1 cellular context compared by ENCODE assay signal in the genomic region with DNA sequence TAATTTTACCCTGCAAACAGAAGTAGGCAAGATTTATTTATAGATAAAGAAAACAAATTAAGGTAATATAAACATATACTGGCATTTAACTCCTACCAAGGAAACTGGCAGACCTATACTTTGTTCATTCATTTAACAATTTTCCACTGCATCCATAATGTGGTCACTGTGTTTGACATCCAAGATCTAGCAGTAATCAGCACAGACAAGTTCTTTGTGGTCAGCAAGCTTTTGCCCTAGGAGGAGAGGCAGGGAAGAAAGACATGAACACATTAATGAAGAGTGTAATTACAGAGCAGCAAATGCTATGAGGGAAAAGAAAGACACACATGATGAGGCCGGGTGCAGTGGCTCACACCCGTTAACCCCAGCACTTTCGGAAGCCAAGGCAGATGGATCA.
TF ChIP-seq lines count a peak whose summit lies in the region.

No MANE protein-coding gene starts in this region.

TF ChIP-seq in GM23338, 12 proteins besides CTCF, POLR2A, EP300 and RAD21 (continued from another document):
- TF ChIP-seq, protein P1, sequence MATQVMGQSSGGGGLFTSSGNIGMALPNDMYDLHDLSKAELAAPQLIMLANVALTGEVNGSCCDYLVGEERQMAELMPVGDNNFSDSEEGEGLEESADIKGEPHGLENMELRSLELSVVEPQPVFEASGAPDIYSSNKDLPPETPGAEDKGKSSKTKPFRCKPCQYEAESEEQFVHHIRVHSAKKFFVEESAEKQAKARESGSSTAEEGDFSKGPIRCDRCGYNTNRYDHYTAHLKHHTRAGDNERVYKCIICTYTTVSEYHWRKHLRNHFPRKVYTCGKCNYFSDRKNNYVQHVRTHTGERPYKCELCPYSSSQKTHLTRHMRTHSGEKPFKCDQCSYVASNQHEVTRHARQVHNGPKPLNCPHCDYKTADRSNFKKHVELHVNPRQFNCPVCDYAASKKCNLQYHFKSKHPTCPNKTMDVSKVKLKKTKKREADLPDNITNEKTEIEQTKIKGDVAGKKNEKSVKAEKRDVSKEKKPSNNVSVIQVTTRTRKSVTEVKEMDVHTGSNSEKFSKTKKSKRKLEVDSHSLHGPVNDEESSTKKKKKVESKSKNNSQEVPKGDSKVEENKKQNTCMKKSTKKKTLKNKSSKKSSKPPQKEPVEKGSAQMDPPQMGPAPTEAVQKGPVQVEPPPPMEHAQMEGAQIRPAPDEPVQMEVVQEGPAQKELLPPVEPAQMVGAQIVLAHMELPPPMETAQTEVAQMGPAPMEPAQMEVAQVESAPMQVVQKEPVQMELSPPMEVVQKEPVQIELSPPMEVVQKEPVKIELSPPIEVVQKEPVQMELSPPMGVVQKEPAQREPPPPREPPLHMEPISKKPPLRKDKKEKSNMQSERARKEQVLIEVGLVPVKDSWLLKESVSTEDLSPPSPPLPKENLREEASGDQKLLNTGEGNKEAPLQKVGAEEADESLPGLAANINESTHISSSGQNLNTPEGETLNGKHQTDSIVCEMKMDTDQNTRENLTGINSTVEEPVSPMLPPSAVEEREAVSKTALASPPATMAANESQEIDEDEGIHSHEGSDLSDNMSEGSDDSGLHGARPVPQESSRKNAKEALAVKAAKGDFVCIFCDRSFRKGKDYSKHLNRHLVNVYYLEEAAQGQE (IDR thresholded peaks at IDR 0.05; ENCODE audit: unreplicated experiment) = no peak
